Comparison of ENCODE assay signal across 14 cellular contexts in genomic region chr5:61598140-61598539, GRCh38.
"Had no signal": no experiment of that assay in that cellular context is flagged by ENCODE, and none has a peak within 500 bp of the region (broad histone marks: within the 10 kb centered on the region; RNA-seq: fewer than 3 reads in every experiment).

No MANE protein-coding gene starts in this region.

- H3K27me3 ChIP-seq: brain microvascular endothelial cell, gastroesophageal sphincter, hepatocyte, tibial nerve had no signal

- H3K36me3 ChIP-seq: brain microvascular endothelial cell, gastroesophageal sphincter, tibial nerve had no signal

- H3K9me3 Mint-ChIP-seq: activated T-cell treated with anti-CD3 and anti-CD28 coated beads, Interleukin-2, amount 50 U/mL, for 24 hours had no signal

- H3K27ac Mint-ChIP-seq: activated naive CD8-positive, alpha-beta T cell; activated T-cell treated with anti-CD3 and anti-CD28 coated beads, Interleukin-2, amount 50 U/mL, for 24 hours; T-helper 17 cell had no signal

- DNase-seq: activated effector memory CD4-positive, alpha-beta T cell treated with anti-CD3 and anti-CD28 coated beads, Interleukin-2, amount 50 U/mL, for 16 hours; activated T-cell treated with anti-CD3 and anti-CD28 coated beads, Interleukin-2, amount 50 U/mL, for 24 hours; brain microvascular endothelial cell; dermis blood vessel endothelial cell; left ventricle myocardium superior; mesendoderm; retina; T-helper 17 cell had no signal

- ATAC-seq: gastroesophageal sphincter, left ventricle myocardium superior, T-helper 17 cell had no signal

- H3K4me3 Mint-ChIP-seq: activated naive CD8-positive, alpha-beta T cell; activated T-cell treated with anti-CD3 and anti-CD28 coated beads, Interleukin-2, amount 50 U/mL, for 24 hours; T-helper 17 cell had no signal

- H3K4me3 ChIP-seq: gastroesophageal sphincter, hepatocyte, skin epidermis, tibial nerve had no signal

- H3K27me3 Mint-ChIP-seq: activated naive CD8-positive, alpha-beta T cell had no signal

- FAIRE-seq: TTC549 had no signal

- H3K4me1 Mint-ChIP-seq: T-helper 17 cell had no signal

- H3K36me3 Mint-ChIP-seq: activated naive CD8-positive, alpha-beta T cell had no signal
